24 cellular contexts compared by ENCODE assay signal in the genomic region with DNA sequence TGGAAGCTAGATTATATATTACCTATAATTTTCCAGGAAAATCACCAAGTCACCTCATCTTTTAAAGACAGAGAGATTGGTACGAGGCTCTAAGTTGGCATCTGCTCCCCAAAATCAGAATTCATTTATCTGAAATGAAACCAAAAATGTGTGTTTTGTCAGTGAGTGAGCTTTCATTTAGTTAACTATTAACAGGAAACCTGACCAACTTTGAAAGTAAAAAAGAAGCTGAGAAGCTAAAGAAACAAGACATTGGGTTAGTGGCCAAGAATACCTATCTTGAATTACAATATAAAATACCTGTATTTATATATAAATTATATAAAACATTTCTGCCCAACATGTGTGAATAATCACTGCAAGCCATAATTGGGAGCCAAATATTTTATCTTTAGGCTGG. TPM values are rescaled to one million over a fixed set of nuclear protein-coding genes. Genes with fewer than 3 reads are reported as not detected.
A peak's percentile ranks its signal among the peaks of the same experiment; 100 is the strongest.
DNase-seq lines count a peak whose midpoint lies in the region; ATAC-seq, FAIRE-seq and TF ChIP-seq lines count a peak whose summit lies in the region.
"Had no signal": no experiment of that assay in that cellular context is flagged by ENCODE, and none has a peak within 500 bp of the region (broad histone marks: within the 10 kb centered on the region; RNA-seq: fewer than 3 reads in every experiment).

No MANE protein-coding gene starts in this region.

- H3K4me2 ChIP-seq in Loucy (ENCODE audit: low read depth, low read length, poor library complexity, severe bottlenecking) = peak overlapping the region; percentile 9

- intact Hi-C loops in kidney (cut with DNase I) (no loop called here), spleen (cut with DNase I; ENCODE audit: low total_unique reads) (loop anchor here (5.0 kb wide), 1 partner anchor 49 kb away; no protein-coding TSS in a partner anchor)

- H3K9ac ChIP-seq in Loucy (ENCODE audit: low read depth, low read length, poor library complexity, severe bottlenecking) = no peak overlapping the region
- peak overlapping the region in 1 of 2 donors; percentile 12 for H3K9ac ChIP-seq in kidney (ENCODE audit: low read length in 2 of 2)
- H3K9ac ChIP-seq: KMS-11 had no signal

- peaks cover 10% of the 10 kb centered on the region for H3K36me3 Mint-ChIP-seq in activated naive CD8-positive, alpha-beta T cell
- H3K36me3 Mint-ChIP-seq in activated naive CD8-positive, alpha-beta T cell treated with anti-CD3 and anti-CD28 coated beads, Interleukin-2, amount 50 U/mL, for 24 hours (ENCODE audit: low read depth) = peaks cover 4% of the 10 kb centered on the region

- no peaks in the 10 kb centered on the region for H3K27me3 Mint-ChIP-seq in activated naive CD8-positive, alpha-beta T cell
- no peaks in the 10 kb centered on the region for H3K27me3 Mint-ChIP-seq in activated naive CD8-positive, alpha-beta T cell treated with anti-CD3 and anti-CD28 coated beads, Interleukin-2, amount 50 U/mL, for 24 hours
- H3K27me3 Mint-ChIP-seq: naive thymus-derived CD8-positive, alpha-beta T cell; progenitor cell of endocrine pancreas had no signal

- H3K4me3 Mint-ChIP-seq in activated naive CD8-positive, alpha-beta T cell = no peak overlapping the region
- no peak overlapping the region for H3K4me3 Mint-ChIP-seq in activated naive CD8-positive, alpha-beta T cell treated with anti-CD3 and anti-CD28 coated beads, Interleukin-2, amount 50 U/mL, for 24 hours

- H3K27me3 ChIP-seq in Loucy (ENCODE audit: insufficient read depth, low read length, poor library complexity, severe bottlenecking) (no peaks in the 10 kb centered on the region), spleen (replicated peaks in 1 of 7) (no peaks in the 10 kb centered on the region)

- H3K9me2 ChIP-seq in Loucy (replicated peaks; ENCODE audit: low read depth, low read length) = no peaks in the 10 kb centered on the region

- ATAC-seq in activated naive CD8-positive, alpha-beta T cell treated with anti-CD3 and anti-CD28 coated beads, Interleukin-2, amount 50 U/mL, for 24 hours = no peak
- no peak for ATAC-seq in HG02973 (IDR thresholded peaks at IDR 0.05; ENCODE audit: unreplicated experiment)
- ATAC-seq: activated T-cell treated with anti-CD3 and anti-CD28 coated beads, Interleukin-2, amount 50 U/mL, for 72 hours; naive thymus-derived CD8-positive, alpha-beta T cell had no signal

- H3K36me3 ChIP-seq in Loucy (ENCODE audit: insufficient read depth, low read length) (no peaks in the 10 kb centered on the region), kidney (ENCODE audit: control insufficient read depth in 1 of 2, insufficient read depth in 2 of 2, low read length in 2 of 2) (peaks cover 4 to 7% of the 10 kb centered on the region in 2 donors), spleen (peaks cover 0 to 49% (median 21%) of the 10 kb centered on the region in 6 donors)
- H3K36me3 ChIP-seq: thoracic aorta had no signal

- H3K4me3 ChIP-seq in Loucy (ENCODE audit: low read length, poor library complexity, severe bottlenecking) (no peak overlapping the region), kidney (ENCODE audit: low read length in 2 of 2) (no peak overlapping the region), spleen (no peak overlapping the region)
- H3K4me3 ChIP-seq: thoracic aorta had no signal

- H3K9me3 Mint-ChIP-seq in activated naive CD8-positive, alpha-beta T cell (ENCODE audit: low read depth) = no peaks in the 10 kb centered on the region
- no peaks in the 10 kb centered on the region for H3K9me3 Mint-ChIP-seq in activated naive CD8-positive, alpha-beta T cell treated with anti-CD3 and anti-CD28 coated beads, Interleukin-2, amount 50 U/mL, for 24 hours
- H3K9me3 Mint-ChIP-seq: activated T-cell treated with anti-CD3 and anti-CD28 coated beads, Interleukin-2, amount 50 U/mL, for 72 hours; H9; naive thymus-derived CD8-positive, alpha-beta T cell had no signal

- 81 to 92% (median 89%) methylated on average over 1 of the region's 1 CpG for WGBS in spleen, 5 donors

- TF ChIP-seq POLR2A in spleen (IDR thresholded peaks at IDR 0.05) = no peak

- H3K27ac Mint-ChIP-seq in activated naive CD8-positive, alpha-beta T cell = peak overlapping the region; percentile 10
- H3K27ac Mint-ChIP-seq in activated naive CD8-positive, alpha-beta T cell treated with anti-CD3 and anti-CD28 coated beads, Interleukin-2, amount 50 U/mL, for 24 hours = no peak overlapping the region
- H3K27ac Mint-ChIP-seq: activated T-cell treated with anti-CD3 and anti-CD28 coated beads, Interleukin-2, amount 50 U/mL, for 72 hours; progenitor cell of endocrine pancreas had no signal

- H3K9me3 ChIP-seq in Loucy (ENCODE audit: insufficient read depth, low read depth, low read length) (no peaks in the 10 kb centered on the region), kidney (ENCODE audit: control insufficient read depth in 1 of 2, low read length in 2 of 2) (no peaks in the 10 kb centered on the region), spleen (no peaks in the 10 kb centered on the region)
- H3K9me3 ChIP-seq: thoracic aorta had no signal

- H3K4me1 Mint-ChIP-seq in activated naive CD8-positive, alpha-beta T cell (ENCODE audit: low read depth) = peaks cover 29% of the 10 kb centered on the region
- peaks cover 24% of the 10 kb centered on the region for H3K4me1 Mint-ChIP-seq in activated naive CD8-positive, alpha-beta T cell treated with anti-CD3 and anti-CD28 coated beads, Interleukin-2, amount 50 U/mL, for 24 hours

- peak; percentile 56 for FAIRE-seq in kidney (lab: Jason Lieb, UNC)
- FAIRE-seq: bronchial epithelial cell had no signal

- TF ChIP-seq CTCF in Loucy (conservative IDR thresholded peaks at IDR 0.05; ENCODE audit: low read length) (no peak), kidney (IDR thresholded peaks at IDR 0.05; ENCODE audit: borderline replicate concordance, extremely low read depth, insufficient read depth) (no peak), spleen (IDR thresholded peaks at IDR 0.05 in 8 of 11, conservative IDR thresholded peaks at IDR 0.05 in 3 of 11) (no peak)

- peaks cover 39% of the 10 kb centered on the region for H3K4me1 ChIP-seq in Loucy (ENCODE audit: insufficient read depth, low read length, poor library complexity, severe bottlenecking)
- H3K4me1 ChIP-seq in kidney (ENCODE audit: control insufficient read depth in 1 of 2, insufficient read depth in 1 of 2, low read depth in 1 of 2, low read length in 2 of 2) = peaks cover 10 to 15% of the 10 kb centered on the region in 2 donors
- peaks cover 18 to 62% (median 30%) of the 10 kb centered on the region in 6 donors for H3K4me1 ChIP-seq in spleen

- peaks cover 14% of the 10 kb centered on the region for H3K79me2 ChIP-seq in Loucy (ENCODE audit: insufficient read depth, low read length)

- no peak overlapping the region for H2AFZ ChIP-seq in Loucy (ENCODE audit: low read length)

- no peaks in the 10 kb centered on the region for H4K20me1 ChIP-seq in Loucy (ENCODE audit: insufficient read depth, low read length, poor library complexity, severe bottlenecking)

- DNase-seq in activated naive CD8-positive, alpha-beta T cell treated with anti-CD3 and anti-CD28 coated beads, Interleukin-2, amount 50 U/mL, for 24 hours = no peak
- DNase-seq in kidney (no peak), spleen (no peak), NCI-H1930 (lab: John Stamatoyannopoulos, UW) (no peak)
- DNase-seq: activated CD4-positive, alpha-beta T cell treated with anti-CD3 and anti-CD28 coated beads, Interleukin-2, amount 50 U/mL, for 4 hours; activated T-cell treated with anti-CD3 and anti-CD28 coated beads, Interleukin-2, amount 50 U/mL, for 72 hours; H9; mammary epithelial cell; MV-4-11; naive thymus-derived CD8-positive, alpha-beta T cell; NCI-H187; NCI-H345; NCI-H82; SHP77 treated with DMSO at 0.1 percent for 48 hours; stimulated activated CD4-positive, alpha-beta T cell treated with anti-CD3 and anti-CD28 coated beads, Interleukin-2, amount 100 ng/mL, for 24 hours; stimulated activated naive CD4-positive, alpha-beta T cell had no signal

- no peaks in the 10 kb centered on the region for H3F3A ChIP-seq in Loucy (ENCODE audit: low read depth)

- H3K27ac ChIP-seq in kidney (ENCODE audit: low read depth in 2 of 2, low read length in 2 of 2) (no peak overlapping the region), spleen (peak overlapping the region in 1 of 8 donors; percentile 4)
- H3K27ac ChIP-seq: epithelial cell of prostate, KMS-11, thoracic aorta had no signal

RNA-seq across cellular contexts. Expression of gene MPPE1, which starts 1.9 kb away (rescaled TPM):
- total RNA-seq in kidney (71.8 TPM), spleen (10 to 100 TPM; 44.9 to 89.9 (median 57.3) TPM)
- polyA plus RNA-seq in kidney (ENCODE audit: insufficient read depth, low read depth, low replicate concordance) (48.1 TPM), spleen (10 to 100 TPM; 29.7 to 46.6 (median 29.7) TPM)

RNA-seq across cellular contexts. Expression of gene CHMP1B, which starts 55.0 kb away (rescaled TPM):
- total RNA-seq in kidney = 47.4 TPM
- polyA plus RNA-seq in kidney (ENCODE audit: insufficient read depth, low read depth, low replicate concordance) = 34.5 TPM
- total RNA-seq in spleen = 10 to 100 TPM; 34.2 to 58.0 (median 42.0) TPM
- 10 to 100 TPM; 33.1 to 37.8 (median 36.0) TPM for polyA plus RNA-seq in spleen
